In the genomic region with DNA sequence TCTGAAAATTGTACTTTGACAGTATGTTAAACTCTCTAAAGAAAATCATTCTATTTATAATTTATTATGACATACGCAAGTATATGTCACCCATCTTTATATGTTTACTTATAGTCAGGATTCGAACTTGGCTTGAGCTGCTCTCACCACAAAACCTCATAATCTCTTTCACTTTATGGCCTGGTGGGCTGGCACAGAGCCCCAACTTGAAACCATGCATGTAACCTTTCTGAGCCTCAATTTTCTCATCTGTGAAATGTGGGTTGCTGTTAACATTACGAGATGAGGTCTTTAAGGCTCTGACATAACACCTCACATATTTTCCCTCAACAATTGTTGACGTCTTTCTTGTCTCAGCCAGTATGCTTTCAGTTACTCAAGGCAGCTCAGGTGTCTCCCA, we compare ENCODE assay signal across 9 cellular contexts.
"Had no signal": no experiment of that assay in that cellular context is flagged by ENCODE, and none has a peak within 500 bp of the region (broad histone marks: within the 10 kb centered on the region; RNA-seq: fewer than 3 reads in every experiment).

No MANE protein-coding gene starts in this region.

- FAIRE-seq: HTR-8/SVneo had no signal

- H3K9me3 ChIP-seq: HAP-1 had no signal

- H3K4me1 ChIP-seq: HAP-1 had no signal

- ATAC-seq: HCT116 had no signal

- H3K4me3 ChIP-seq: GM23248, HAP-1 had no signal

- H3K36me3 ChIP-seq: HAP-1 had no signal

- H3K27ac ChIP-seq: GM23248, KMS-11 had no signal

- H3K9ac ChIP-seq: GM23248, KMS-11 had no signal

- H2AFZ ChIP-seq: GM23248 had no signal

- H3K4me2 ChIP-seq: KMS-11 had no signal

- DNase-seq: GM23248, GOT3, HFFc6, Karpas-422, KBM-7 had no signal
